ENCODE assay signal across 19 cellular contexts in the genomic region with DNA sequence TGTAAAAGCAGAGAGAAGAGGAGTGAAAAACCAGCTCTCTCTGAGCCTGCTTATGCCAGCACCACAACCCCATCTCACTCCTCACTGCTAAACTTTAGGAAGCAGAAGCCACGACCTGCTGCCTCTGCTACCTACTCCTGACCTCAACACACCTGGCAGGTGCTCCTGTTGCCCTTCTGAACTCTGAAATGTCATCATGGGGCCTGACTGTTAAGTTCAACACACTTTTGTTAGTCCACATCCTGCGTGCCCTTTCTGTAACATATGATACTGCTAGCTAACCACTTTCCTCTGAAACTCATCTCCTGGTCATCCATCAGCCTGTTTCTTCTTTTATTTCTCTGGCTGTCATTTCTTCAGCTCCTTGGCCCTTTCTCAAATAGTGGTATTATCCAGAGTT.
"Had no signal": no experiment of that assay in that cellular context is flagged by ENCODE, and none has a peak within 500 bp of the region (broad histone marks: within the 10 kb centered on the region; RNA-seq: fewer than 3 reads in every experiment).

No MANE protein-coding gene starts in this region.

- H3K27me3 ChIP-seq: gastroesophageal sphincter, neural progenitor cell, pancreas, testis, tibial nerve had no signal

- H3K4me2 ChIP-seq: neural progenitor cell had no signal

- H3K4me1 ChIP-seq: gastroesophageal sphincter, neural progenitor cell, pancreas, prostate gland, testis, tibial nerve had no signal

- H3K4me3 ChIP-seq: gastroesophageal sphincter, lung, neural progenitor cell, pancreas, prostate gland, testis, tibial nerve had no signal

- FAIRE-seq: endometrium, pancreas had no signal

- H3K9me3 ChIP-seq: gastroesophageal sphincter, pancreas, prostate gland, testis, tibial nerve had no signal

- H3K27ac ChIP-seq: gastroesophageal sphincter, neural progenitor cell, pancreas, prostate gland, testis, tibial nerve had no signal

- H3K36me3 ChIP-seq: neural progenitor cell, pancreas, prostate gland had no signal

- H2AFZ ChIP-seq: neural progenitor cell had no signal

- ATAC-seq: esophagus mucosa; gastroesophageal sphincter; left ventricle myocardium superior; natural killer cell treated with Interleukin-12 subunit alpha and Interleukin-12 subunit beta and Interleukin-15 and Interleukin-18, amount 100 ng/mL, for 72 hours; stimulated activated naive CD8-positive, alpha-beta T cell treated with anti-CD3 and anti-CD28 coated beads, Interleukin-15, amount 100 ng/mL, for 72 hours had no signal

- H3K9ac ChIP-seq: neural progenitor cell had no signal

- DNase-seq: effector memory CD4-positive, alpha-beta T cell; glutamatergic neuron; islet precursor cell; left ventricle myocardium superior; mesenchymal stem cell; pancreas; stimulated activated CD4-positive, alpha-beta T cell treated with anti-CD3 and anti-CD28 coated beads, Interleukin-2, amount 100 ng/mL, for 24 hours; stimulated activated CD4-positive, alpha-beta T cell treated with anti-CD3 and anti-CD28 coated beads, Interleukin-4, amount 100 ng/mL, for 4 hours; stimulated activated naive B cell treated with anti-CD40 and anti-IgM and Interleukin-4, amounts not matched to agents 10 μg/mL and 1 μg/mL and 100 μg/mL, for 72 hours; stimulated activated naive CD8-positive, alpha-beta T cell treated with anti-CD3 and anti-CD28 coated beads, Interleukin-15, amount 100 ng/mL, for 72 hours; testis had no signal
